13 cellular contexts compared by ENCODE assay signal in the genomic region with DNA sequence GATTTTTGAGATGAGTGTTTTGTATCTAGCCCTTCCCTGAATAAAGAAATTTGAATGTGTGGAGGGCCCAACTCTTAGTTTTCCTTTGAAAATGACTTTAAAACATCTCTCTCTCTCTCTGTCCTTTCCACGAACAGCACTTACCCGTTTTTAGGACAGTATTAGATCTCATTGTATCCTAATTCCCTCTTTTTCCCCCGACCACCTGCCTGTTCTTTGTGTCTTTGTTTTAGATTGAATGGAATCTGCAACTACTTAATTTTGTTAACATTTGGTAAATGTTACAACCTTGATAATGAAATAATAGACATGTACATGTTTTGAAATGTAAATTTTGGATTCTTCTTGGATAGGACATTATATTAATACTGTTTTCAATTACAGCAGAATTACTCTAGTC. TPM values are rescaled to one million over a fixed set of nuclear protein-coding genes. Genes with fewer than 3 reads are reported as not detected.
DNase-seq lines count a peak whose midpoint lies in the region; ATAC-seq and TF ChIP-seq lines count a peak whose summit lies in the region.
"Had no signal": no experiment of that assay in that cellular context is flagged by ENCODE, and none has a peak within 500 bp of the region (broad histone marks: within the 10 kb centered on the region; RNA-seq: fewer than 3 reads in every experiment).

No MANE protein-coding gene starts in this region.

- no peak for TF ChIP-seq CTCF in body of pancreas (IDR thresholded peaks at IDR 0.05)
- TF ChIP-seq CTCF in smooth muscle cell (IDR thresholded peaks at IDR 0.05; ENCODE audit: borderline replicate concordance, insufficient read depth, poor library complexity, severe bottlenecking) = no peak

- H4K20me1 ChIP-seq in smooth muscle cell (ENCODE audit: low read depth) = peaks cover 78% of the 10 kb centered on the region

- peak overlapping the region; percentile 57; the same call in 1 of the 2 replicates for H3K9ac ChIP-seq in iPS-20b (ENCODE audit: low read depth, low read length)
- peak overlapping the region; percentile 89 for H3K9ac ChIP-seq in smooth muscle cell (ENCODE audit: low read depth)

- WGBS in body of pancreas, 2 donors = 16 to 33% methylated on average over 3 of the region's 3 CpGs
- 48% methylated on average over 3 of the region's 3 CpGs for WGBS in smooth muscle cell (ENCODE audit: low lambda C conversion rate)

- H3K27ac ChIP-seq in body of pancreas (peak overlapping the region in 3 of 4 donors; percentile 97 to 99 (median 99)), iPS-20b (ENCODE audit: low read length) (no peak overlapping the region), smooth muscle cell (ENCODE audit: low read depth) (peak overlapping the region; percentile 87)
- H3K27ac ChIP-seq: 22Rv1 had no signal

- H3F3A ChIP-seq in smooth muscle cell (ENCODE audit: low read depth) = peaks cover 19% of the 10 kb centered on the region

- H3K27me3 ChIP-seq in body of pancreas (no peaks in the 10 kb centered on the region), iPS-20b (ENCODE audit: insufficient read depth, low read length) (peaks cover 51% of the 10 kb centered on the region), smooth muscle cell (ENCODE audit: low read depth) (no peaks in the 10 kb centered on the region)

- H3K4me2 ChIP-seq in smooth muscle cell = peak overlapping the region; percentile 85

- H3K9me3 ChIP-seq in body of pancreas = no peaks in the 10 kb centered on the region
- H3K9me3 ChIP-seq in iPS-20b (ENCODE audit: insufficient read depth, low read depth, low read length) = no peaks in the 10 kb centered on the region
- no peaks in the 10 kb centered on the region for H3K9me3 ChIP-seq in smooth muscle cell (replicated peaks; ENCODE audit: low read depth)

- H3K36me3 ChIP-seq in body of pancreas (replicated peaks in 1 of 2; ENCODE audit: insufficient read depth in 1 of 2, low read depth in 2 of 2) (no peaks in the 10 kb centered on the region), iPS-20b (ENCODE audit: insufficient read depth, low read depth, low read length) (no peaks in the 10 kb centered on the region), smooth muscle cell (ENCODE audit: low read depth) (no peaks in the 10 kb centered on the region)

- TF ChIP-seq POLR2A in body of pancreas (IDR thresholded peaks at IDR 0.05) = no peak

- intact Hi-C loops in body of pancreas (cut with DNase I) = no loop called here

- no peak overlapping the region for H2AFZ ChIP-seq in smooth muscle cell (ENCODE audit: low read depth)

- DNase-seq in NCI-H2029 treated with DMSO at 0.1 percent for 48 hours (lab: John Stamatoyannopoulos, UW) = peak; percentile 19
- no peak for DNase-seq in NCI-H2029 (lab: John Stamatoyannopoulos, UW)
- no peak for DNase-seq in body of pancreas
- no peak for DNase-seq in smooth muscle cell (lab: John Stamatoyannopoulos, UW; ENCODE audit: unreplicated experiment)
- DNase-seq in HT-29 (ENCODE audit: low spot score) = no peak
- no peak for DNase-seq in OCI-M1 (lab: John Stamatoyannopoulos, UW)
- no peak for DNase-seq in stimulated activated CD4-positive, alpha-beta T cell treated with anti-CD3 and anti-CD28 coated beads, Interleukin-4, amount 100 ng/mL, for 4 hours
- DNase-seq: activated CD4-positive, CD25-positive, alpha-beta regulatory T cell treated with anti-CD3 and anti-CD28 coated beads, Interleukin-2, amount 50 U/mL, for 72 hours; NCI-H1694 treated with DMSO at 0.1 percent for 48 hours; posterior cingulate gyrus; stimulated activated CD4-positive, alpha-beta T cell treated with anti-CD3 and anti-CD28 coated beads, Interleukin-15, amount 100 ng/mL, for 24 hours had no signal

- H3K79me2 ChIP-seq in smooth muscle cell (ENCODE audit: low read depth) = peaks cover 76% of the 10 kb centered on the region

- H3K4me3 ChIP-seq in body of pancreas (no peak overlapping the region), iPS-20b (ENCODE audit: low read length) (peak overlapping the region; percentile 84), smooth muscle cell (peak overlapping the region; percentile 93)

- peaks cover 59% of the 10 kb centered on the region for H3K4me1 ChIP-seq in body of pancreas
- H3K4me1 ChIP-seq in iPS-20b (ENCODE audit: insufficient read depth, low read length) = peaks cover 28% of the 10 kb centered on the region
- H3K4me1 ChIP-seq in smooth muscle cell (ENCODE audit: low read depth) = peaks cover 49% of the 10 kb centered on the region

- ATAC-seq in body of pancreas = no peak

RNA-seq across cellular contexts. Expression of gene DSP, which starts 3.1 kb away (rescaled TPM):
- total RNA-seq in body of pancreas (100 to 1,000 TPM in 1 of 2 donors, 10 to 100 TPM in 1; 85.0 to 127 TPM), smooth muscle cell (309 and 347 TPM in 2 replicates)
- polyA plus RNA-seq in smooth muscle cell = 64.1 and 170 TPM in 2 replicates
- 28.0 and 29.7 TPM in 2 replicates for total RNA-seq in HT-29 (2014; rRNA removed; shearing (Covaris generic))

RNA-seq across cellular contexts. Expression of gene SNRNP48, which starts 45.4 kb away (rescaled TPM):
- total RNA-seq in body of pancreas = 10 to 100 TPM in 1 of 2 donors, 1 to 10 TPM in 1; 8.6 to 18.7 TPM
- 11.0 and 16.6 TPM in 2 replicates for total RNA-seq in smooth muscle cell
- 3.2 and 6.5 TPM in 2 replicates for polyA plus RNA-seq in smooth muscle cell
- 7.6 and 9.3 TPM in 2 replicates for total RNA-seq in HT-29 (2014; rRNA removed; shearing (Covaris generic))

Comparison
In these comparisons a context has a peak if more than half of its experiments do, and no peak if none do; other contexts are left out.
1. H3K4me3 ChIP-seq: peak in iPS-20b (single experiment) and smooth muscle cell (single experiment); none in body of pancreas (0 of 2).